22 cellular contexts compared by ENCODE assay signal in genomic region chr10:8380833-8381491, GRCh38.
DNase-seq lines count a peak whose midpoint lies in the region; ATAC-seq and TF ChIP-seq lines count a peak whose summit lies in the region.
"Had no signal": no experiment of that assay in that cellular context is flagged by ENCODE, and none has a peak within 500 bp of the region (broad histone marks: within the 10 kb centered on the region; RNA-seq: fewer than 3 reads in every experiment).

No MANE protein-coding gene starts in this region.

- CTCF ChIA-PET in CD8-positive, alpha-beta memory T cell (lab: Charles Lee), result interaction anchor here (1.0 to 1.3 kb wide), 2 partner anchors 11 to 92 kb away, joined by 3 to 4 read pairs; no protein-coding TSS in a partner anchor

- H3K9me3 Mint-ChIP-seq in glutamatergic neuron (ENCODE audit: unreplicated experiment), result no peaks in the 10 kb centered on the region
- no peaks in the 10 kb centered on the region for H3K9me3 Mint-ChIP-seq in CD8-positive, alpha-beta memory T cell
- H3K9me3 Mint-ChIP-seq: CD4-positive, alpha-beta T cell; H9 had no signal

- H3K27ac Mint-ChIP-seq in glutamatergic neuron (ENCODE audit: unreplicated experiment), result peak overlapping the region; percentile 63
- H3K27ac Mint-ChIP-seq in CD8-positive, alpha-beta memory T cell, result no peak overlapping the region
- H3K27ac Mint-ChIP-seq: B cell; CD4-positive, alpha-beta T cell; HFFc6 had no signal

- no peaks in the 10 kb centered on the region for H3K9me3 ChIP-seq in CD8-positive, alpha-beta memory T cell (ENCODE audit: low read length)

- H3K36me3 ChIP-seq in CD8-positive, alpha-beta memory T cell (ENCODE audit: insufficient read depth, low read length), result no peaks in the 10 kb centered on the region

- H3K4me1 Mint-ChIP-seq in glutamatergic neuron (ENCODE audit: low read depth, unreplicated experiment), result peaks cover 22% of the 10 kb centered on the region
- H3K4me1 Mint-ChIP-seq in CD8-positive, alpha-beta memory T cell, result peaks cover 5 to 13% (median 11%) of the 10 kb centered on the region in 3 donors
- H3K4me1 Mint-ChIP-seq: B cell had no signal

- no peaks in the 10 kb centered on the region for H3K4me1 ChIP-seq in CD8-positive, alpha-beta memory T cell (ENCODE audit: insufficient read depth, low read length)

- no peaks in the 10 kb centered on the region for H3K27me3 ChIP-seq in CD8-positive, alpha-beta memory T cell (ENCODE audit: insufficient read depth, low read length, poor library complexity, severe bottlenecking)

- no peak overlapping the region for H3K4me3 ChIP-seq in CD8-positive, alpha-beta memory T cell (ENCODE audit: low read length)

- H3K27me3 Mint-ChIP-seq in glutamatergic neuron (ENCODE audit: unreplicated experiment), result no peaks in the 10 kb centered on the region
- no peaks in the 10 kb centered on the region for H3K27me3 Mint-ChIP-seq in CD8-positive, alpha-beta memory T cell
- H3K27me3 Mint-ChIP-seq: CD4-positive, alpha-beta T cell had no signal

- H3K27ac ChIP-seq in CD8-positive, alpha-beta memory T cell (ENCODE audit: low read depth, low read length), result no peak overlapping the region

- H3K4me3 Mint-ChIP-seq in glutamatergic neuron (ENCODE audit: unreplicated experiment), result no peak overlapping the region
- H3K4me3 Mint-ChIP-seq in CD8-positive, alpha-beta memory T cell, result no peak overlapping the region
- H3K4me3 Mint-ChIP-seq: B cell; CD4-positive, alpha-beta T cell; H9; HFFc6 had no signal

- TF ChIP-seq CTCF in glutamatergic neuron (IDR thresholded peaks at IDR 0.05; ENCODE audit: partially characterized antibody, unreplicated experiment), result no peak

- ATAC-seq in GM21825 (IDR thresholded peaks at IDR 0.05; ENCODE audit: unreplicated experiment) (no peak), GM21381 (IDR thresholded peaks at IDR 0.05; ENCODE audit: unreplicated experiment) (no peak)
- ATAC-seq: Right ventricle myocardium inferior had no signal

- peak; percentile 1 for DNase-seq in DMS 273 (lab: John Stamatoyannopoulos, UW; ENCODE audit: unreplicated experiment)
- no peak for DNase-seq in DMS 273 treated with DMSO at 0.1 percent for 48 hours (lab: John Stamatoyannopoulos, UW)
- peak; percentile 46 for DNase-seq in H4 (ENCODE audit: low spot score)
- peak; percentile 59 for DNase-seq in RPMI7951 (ENCODE audit: low read depth)
- DNase-seq in glutamatergic neuron, result no peak
- no peak for DNase-seq in CD8-positive, alpha-beta memory T cell
- DNase-seq: CD4-positive, alpha-beta T cell; GDM1; H9; HFFc6; MV-4-11; NCI-H1105 treated with DMSO at 0.1 percent for 48 hours; NCI-H2029 treated with DMSO at 0.1 percent for 48 hours; NCI-H2171; NCI-H524 treated with DMSO at 0.1 percent for 48 hours; NCI-H82; OCI-M1; SW 1271 had no signal

- POLR2A ChIA-PET in CD8-positive, alpha-beta memory T cell (lab: Charles Lee), result no interaction called here

- H3K36me3 Mint-ChIP-seq in glutamatergic neuron (ENCODE audit: unreplicated experiment), result no peaks in the 10 kb centered on the region
- peaks cover 0 to 9% (median 0%) of the 10 kb centered on the region in 3 donors for H3K36me3 Mint-ChIP-seq in CD8-positive, alpha-beta memory T cell

Comparison
In these comparisons a context has a peak if more than half of its experiments do, and no peak if none do; other contexts are left out.
1. DNase-seq: peak in DMS 273 (single experiment), H4 (single experiment) and RPMI7951 (single experiment); none in DMS 273 treated with DMSO at 0.1 percent for 48 hours (single experiment), glutamatergic neuron (single experiment) and CD8-positive, alpha-beta memory T cell (0 of 5).